8 cellular contexts compared by ENCODE assay signal in genomic region chr19:14136509-14137281, GRCh38. TPM values are rescaled to one million over a fixed set of nuclear protein-coding genes. Genes with fewer than 3 reads are reported as not detected.
DNase-seq lines count a peak whose midpoint lies in the region; ATAC-seq, FAIRE-seq and TF ChIP-seq lines count a peak whose summit lies in the region.

TSS of gene ASF1B (minus strand) at chr19:14136589. CDS start at chr19:14136456, 133 bp downstream.

- H3K9me1 ChIP-seq in keratinocyte (ENCODE audit: control insufficient read depth, extremely low read depth, insufficient read depth, low read length): peaks cover 2% of the 10 kb centered on the region

- no peaks in the 10 kb centered on the region for H4K20me1 ChIP-seq in keratinocyte (ENCODE audit: control insufficient read depth, extremely low read depth, insufficient read depth, low read length)

- H3K27ac Mint-ChIP-seq in chondrocyte (ENCODE audit: unreplicated experiment): peak within 1 kb of the TSS; percentile 90

- H3K27me3 ChIP-seq in BE2C (no peaks in the 10 kb centered on the region), keratinocyte (ENCODE audit: control insufficient read depth, extremely low read depth, insufficient read depth, low read length) (no peaks in the 10 kb centered on the region)

- H3K9ac ChIP-seq in keratinocyte (ENCODE audit: control insufficient read depth, extremely low read depth, insufficient read depth, low read length): peak within 1 kb of the TSS; percentile 81

- H3K36me3 Mint-ChIP-seq in chondrocyte (ENCODE audit: low read depth): no peaks in the 10 kb centered on the region

- peak; percentile 94 for TF ChIP-seq POLR2A in GM19193 (IDR thresholded peaks at IDR 0.05; ENCODE audit: extremely low read depth, insufficient read depth, insufficient read length)

- peak; percentile 84 for ATAC-seq in HG03439 (IDR thresholded peaks at IDR 0.05; ENCODE audit: unreplicated experiment)

- H3K4me3 Mint-ChIP-seq in chondrocyte (ENCODE audit: unreplicated experiment): peak within 1 kb of the TSS; percentile 79

- no peaks in the 10 kb centered on the region for H3K36me3 ChIP-seq in BE2C
- no peaks in the 10 kb centered on the region for H3K36me3 ChIP-seq in keratinocyte (ENCODE audit: control insufficient read depth in 2 of 2, extremely low read depth in 1 of 2, insufficient read depth in 2 of 2, low read length in 2 of 2)

- no peaks in the 10 kb centered on the region for H3K4me1 ChIP-seq in BE2C
- H3K4me1 ChIP-seq in keratinocyte (ENCODE audit: control insufficient read depth, extremely low read depth, insufficient read depth, low read length): peaks cover 13% of the 10 kb centered on the region

- dilution Hi-C loops in keratinocyte (cut with MboI; ENCODE audit: extremely low pct_ligation_motif_present, low sequenced_read_pairs): no loop called here

- no peaks in the 10 kb centered on the region for H3K9me3 Mint-ChIP-seq in chondrocyte (ENCODE audit: low read depth)

- H3K79me2 ChIP-seq in keratinocyte (ENCODE audit: control insufficient read depth, insufficient read depth, low read length): peaks cover 8% of the 10 kb centered on the region

- peak; percentile 65 for FAIRE-seq in keratinocyte (lab: Jason Lieb, UNC)

- peak within 1 kb of the TSS; percentile 85 for H2AFZ ChIP-seq in keratinocyte (ENCODE audit: control insufficient read depth, low read length)

- H3K4me3 ChIP-seq in BE2C (ENCODE audit: low read depth, low read length): peak within 1 kb of the TSS; percentile 71
- H3K4me3 ChIP-seq in keratinocyte (ENCODE audit: control insufficient read depth in 2 of 3, extremely low read depth in 1 of 3, insufficient read depth in 2 of 3, low read depth in 1 of 3, low read length in 3 of 3): peak within 1 kb of the TSS; percentile 73 to 79 (median 75)

- TF ChIP-seq CTCF in BE2C (IDR thresholded peaks at IDR 0.05; ENCODE audit: low read depth, low read length) (peak; percentile 81), chondrocyte (IDR thresholded peaks at IDR 0.05) (peak; percentile 80), keratinocyte (optimal IDR thresholded peaks at IDR 0.05 in 1 of 3, IDR thresholded peaks at IDR 0.05 in 1 of 3, conservative IDR thresholded peaks at IDR 0.05 in 1 of 3; ENCODE audit: extremely low read depth in 1 of 3, insufficient read depth in 2 of 3, low read length in 3 of 3) (peak; percentile 68 to 87 (median 85))

- H3K4me2 ChIP-seq in keratinocyte (ENCODE audit: control insufficient read depth, extremely low read depth, insufficient read depth, low read depth, low read length): peak within 1 kb of the TSS; percentile 86

- peaks cover 37% of the 10 kb centered on the region for H3K4me1 Mint-ChIP-seq in chondrocyte (ENCODE audit: low read depth)

- H3K27ac ChIP-seq in keratinocyte (ENCODE audit: control insufficient read depth, insufficient read depth, low read length): peak within 1 kb of the TSS; percentile 75

- H3K9me3 ChIP-seq in BE2C: no peaks in the 10 kb centered on the region
- H3K9me3 ChIP-seq in keratinocyte (ENCODE audit: control insufficient read depth, low read depth, low read length): no peaks in the 10 kb centered on the region

- peak; percentile 99 for DNase-seq in BE2C
- DNase-seq in NCI-H510A (lab: John Stamatoyannopoulos, UW): peak; percentile 100
- peak; percentile 97 for DNase-seq in activated CD4-positive, alpha-beta T cell treated with anti-CD3 and anti-CD28 coated beads for 1 hour
- peak; percentile 100 for DNase-seq in chondrocyte (ENCODE audit: low spot score)
- peak; percentile 93 for DNase-seq in keratinocyte (ENCODE audit: low read depth, low spot score)
- DNase-seq in stimulated activated CD4-positive, alpha-beta T cell treated with anti-CD3 and anti-CD28 coated beads, Interleukin-15, amount 100 ng/mL, for 1 hour (ENCODE audit: low read depth in 1 of 2, low spot score in 1 of 2): peak; percentile 94 to 95

- H3K27me3 Mint-ChIP-seq in chondrocyte (ENCODE audit: low read depth): no peaks in the 10 kb centered on the region

RNA-seq across cellular contexts. Expression of gene ASF1B, which starts in this region (rescaled TPM):
- 3.3 TPM for polyA plus RNA-seq in BE2C (2012; ENCODE audit: insufficient read depth, insufficient read length, low read depth)
- 2.8 to 11.3 TPM (median 3.6 TPM) in 3 replicates for total RNA-seq in chondrocyte
- 2.1 to 13.1 TPM (median 7.8 TPM) in 3 replicates for polyA plus RNA-seq in keratinocyte
- polyA plus RNA-seq in keratinocyte (2011; ENCODE audit: low read depth): not detected
- 3.8 and 3.9 TPM in 2 replicates for polyA plus RNA-seq in keratinocyte (2011; cell fraction: cytosol; rRNA removed)
- polyA plus RNA-seq in keratinocyte (2011; cell fraction: nucleus; rRNA removed): 1.7 and 1.9 TPM in 2 replicates
- 0.24 and 11.8 TPM in 2 replicates for polyA plus RNA-seq in keratinocyte (2012; ENCODE audit: low replicate concordance)
- 1.8 to 10.6 TPM (median 8.2 TPM) in 3 replicates for polyA minus RNA-seq in keratinocyte
- polyA minus RNA-seq in keratinocyte (2011; cell fraction: cytosol; rRNA and poly(A)+ RNA removed): 3.1 TPM
- 1.7 and 2.0 TPM in 2 replicates for polyA minus RNA-seq in keratinocyte (2011; cell fraction: nucleus; rRNA and poly(A)+ RNA removed)

Comparison
In these comparisons a context has a peak if more than half of its experiments do, and no peak if none do; other contexts are left out.
1. Peak in every context shown above with its lines: DNase-seq, ATAC-seq, H3K4me3 ChIP-seq and H3K27ac ChIP-seq.